ENCODE assay signal across 28 cellular contexts in genomic region chrX:7730071-7730470, GRCh38.
"Had no signal": no experiment of that assay in that cellular context is flagged by ENCODE, and none has a peak within 500 bp of the region (broad histone marks: within the 10 kb centered on the region; RNA-seq: fewer than 3 reads in every experiment).

No MANE protein-coding gene starts in this region.

- H3K9ac ChIP-seq: KMS-11 had no signal

- H3K36me3 ChIP-seq: cardiac muscle cell, MG63, SJSA1 had no signal

- H3K4me3 Mint-ChIP-seq: activated CD4-positive, alpha-beta memory T cell treated with anti-CD3 and anti-CD28 coated beads for 36 hours; activated CD4-positive, alpha-beta T cell treated with anti-CD3 and anti-CD28 coated beads, Interleukin-2, amount 10 ng/mL, durations not matched to agents 7 days and 5 days; activated naive CD4-positive, alpha-beta T cell treated with anti-CD3 and anti-CD28 coated beads for 36 hours; activated naive CD8-positive, alpha-beta T cell; activated T-helper 17 cell treated with anti-CD3 and anti-CD28 coated beads, Interleukin-2, amount 50 U/mL, for 72 hours; brain; T-helper 17 cell had no signal

- H3K27me3 Mint-ChIP-seq: activated CD4-positive, alpha-beta memory T cell treated with anti-CD3 and anti-CD28 coated beads for 36 hours; activated CD4-positive, alpha-beta T cell treated with anti-CD3 and anti-CD28 coated beads, Interleukin-2, amount 10 ng/mL, durations not matched to agents 7 days and 5 days; activated naive CD8-positive, alpha-beta T cell; activated T-helper 17 cell treated with anti-CD3 and anti-CD28 coated beads, Interleukin-2, amount 50 U/mL, for 72 hours; brain; T-helper 17 cell had no signal

- H3K4me2 ChIP-seq: KMS-11 had no signal

- H3K36me3 Mint-ChIP-seq: activated CD4-positive, alpha-beta memory T cell treated with anti-CD3 and anti-CD28 coated beads for 36 hours; activated naive CD8-positive, alpha-beta T cell; brain had no signal

- H3K27ac ChIP-seq: cardiac muscle cell, KMS-11, SJSA1, VCaP had no signal

- H3K9me3 Mint-ChIP-seq: activated CD4-positive, alpha-beta memory T cell treated with anti-CD3 and anti-CD28 coated beads for 36 hours; activated CD4-positive, alpha-beta T cell treated with anti-CD3 and anti-CD28 coated beads, Interleukin-2, amount 10 ng/mL, durations not matched to agents 7 days and 5 days; activated naive CD4-positive, alpha-beta T cell treated with anti-CD3 and anti-CD28 coated beads for 36 hours; activated T-helper 17 cell treated with anti-CD3 and anti-CD28 coated beads, Interleukin-2, amount 50 U/mL, for 72 hours; brain had no signal

- H3K4me1 Mint-ChIP-seq: activated CD4-positive, alpha-beta T cell treated with anti-CD3 and anti-CD28 coated beads, Interleukin-2, amount 10 ng/mL, durations not matched to agents 7 days and 5 days; activated T-helper 17 cell treated with anti-CD3 and anti-CD28 coated beads, Interleukin-2, amount 50 U/mL, for 72 hours; brain; T-helper 17 cell had no signal

- DNase-seq: activated CD4-positive, alpha-beta memory T cell treated with anti-CD3 and anti-CD28 coated beads for 36 hours; activated CD4-positive, alpha-beta T cell treated with anti-CD3 and anti-CD28 coated beads, Interleukin-2, amount 10 ng/mL, durations not matched to agents 7 days and 5 days; activated CD4-positive, CD25-positive, alpha-beta regulatory T cell; activated CD8-positive, alpha-beta memory T cell treated with anti-CD3 and anti-CD28 coated beads for 24 hours; activated gamma-delta T cell; activated naive CD4-positive, alpha-beta T cell treated with anti-CD3 and anti-CD28 coated beads for 36 hours; activated T-cell treated with anti-CD3 and anti-CD28 coated beads for 4 hours; activated T-cell treated with anti-CD3 and anti-CD28 coated beads, Interleukin-2, amount 50 U/mL, for 48 hours; MG63; NCI-H1092 treated with DMSO at 0.1 percent for 48 hours; NCI-H1436; NCI-H1694 treated with DMSO at 0.1 percent for 48 hours; NCI-H2029 treated with DMSO at 0.1 percent for 48 hours; NCI-H510A treated with DMSO at 0.1 percent for 48 hours; NCI-H69; NK-92 treated with Interleukin-12 subunit alpha and Interleukin-12 subunit beta, amount 100 ng/mL, for 24 hours; PC-3; SHP77; T-helper 17 cell; T-helper 9 cell had no signal

- H3K9me3 ChIP-seq: MG63, SJSA1 had no signal

- H3K27me3 ChIP-seq: cardiac muscle cell, MG63, SJSA1 had no signal

- H3K27ac Mint-ChIP-seq: activated CD4-positive, alpha-beta memory T cell treated with anti-CD3 and anti-CD28 coated beads for 36 hours; activated CD4-positive, alpha-beta T cell treated with anti-CD3 and anti-CD28 coated beads, Interleukin-2, amount 10 ng/mL, durations not matched to agents 7 days and 5 days; activated naive CD4-positive, alpha-beta T cell treated with anti-CD3 and anti-CD28 coated beads for 36 hours; activated naive CD8-positive, alpha-beta T cell; activated T-helper 17 cell treated with anti-CD3 and anti-CD28 coated beads, Interleukin-2, amount 50 U/mL, for 72 hours; brain; T-helper 17 cell had no signal

- H3K4me3 ChIP-seq: cardiac muscle cell, MG63, SJSA1 had no signal

- H3K4me1 ChIP-seq: SJSA1 had no signal

- ATAC-seq: activated T-helper 17 cell treated with anti-CD3 and anti-CD28 coated beads, Interleukin-2, amount 50 U/mL, for 72 hours; PC-3; SK-N-SH treated with all-trans-retinoic acid at 6 μM for 48 hours; T-helper 17 cell had no signal
